In the genomic region with DNA sequence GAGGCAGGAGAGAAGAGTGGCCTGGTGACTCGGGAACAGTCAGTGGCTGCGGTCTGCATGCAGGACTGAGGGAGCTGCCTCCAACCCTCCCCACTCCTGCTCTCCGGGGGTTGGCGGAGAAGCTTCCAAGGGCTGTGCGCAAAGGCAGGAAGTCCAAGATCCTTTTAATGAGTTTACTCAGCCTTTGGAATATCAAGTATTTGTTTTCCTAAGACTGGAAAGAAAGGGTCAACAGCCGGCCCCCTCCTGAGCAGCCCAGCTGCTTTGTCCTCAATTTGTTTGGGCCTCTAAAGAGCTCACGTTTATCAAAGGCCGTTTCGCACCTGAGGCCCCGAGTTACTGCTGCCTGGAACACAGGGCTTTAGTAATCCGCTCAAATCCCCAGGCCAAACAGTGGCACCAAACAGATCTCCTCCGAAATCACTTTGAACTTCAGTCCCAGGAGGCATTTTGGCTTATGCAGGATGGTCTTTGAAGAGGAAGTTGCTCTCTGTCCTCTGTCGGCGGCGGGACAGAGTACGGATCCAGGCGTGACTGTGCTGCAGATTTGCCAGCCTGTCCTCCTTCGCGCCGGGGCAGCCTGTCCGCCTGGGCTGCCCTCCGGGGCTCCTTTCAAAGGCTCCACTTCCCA, we compare ENCODE assay signal across 1 cellular context.
TF ChIP-seq lines count a peak whose summit lies in the region.

No MANE protein-coding gene starts in this region.

TF ChIP-seq in HepG2, 621 proteins besides CTCF, POLR2A, EP300 and RAD21 (continued from another document):
- TF ChIP-seq, protein P1, sequence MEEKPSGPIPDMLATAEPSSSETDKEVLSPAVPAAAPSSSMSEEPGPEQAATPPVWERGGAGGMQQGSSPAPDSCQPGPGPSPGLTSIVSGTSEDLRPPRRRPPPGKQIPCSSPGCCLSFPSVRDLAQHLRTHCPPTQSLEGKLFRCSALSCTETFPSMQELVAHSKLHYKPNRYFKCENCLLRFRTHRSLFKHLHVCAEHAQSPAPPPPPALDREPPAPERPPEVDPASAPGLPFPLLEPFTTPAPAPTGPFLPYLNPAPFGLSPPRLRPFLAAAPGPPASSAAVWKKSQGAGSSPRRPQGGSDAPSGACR (CRISPR knock-in tag; IDR thresholded peaks at IDR 0.05): no peak
- TF ChIP-seq PRMT3 (CRISPR knock-in tag; IDR thresholded peaks at IDR 0.05; ENCODE audit: borderline replicate concordance, low read depth) (no peak), ZNF598 (CRISPR knock-in tag; IDR thresholded peaks at IDR 0.05; ENCODE audit: borderline replicate concordance) (no peak), CREM (IDR thresholded peaks at IDR 0.05) (0 out of 2 replicates have a peak, but pooled peaks have one; percentile 15), CREM (CRISPR knock-in tag; IDR thresholded peaks at IDR 0.05) (no peak)
- TF ChIP-seq, protein P2, sequence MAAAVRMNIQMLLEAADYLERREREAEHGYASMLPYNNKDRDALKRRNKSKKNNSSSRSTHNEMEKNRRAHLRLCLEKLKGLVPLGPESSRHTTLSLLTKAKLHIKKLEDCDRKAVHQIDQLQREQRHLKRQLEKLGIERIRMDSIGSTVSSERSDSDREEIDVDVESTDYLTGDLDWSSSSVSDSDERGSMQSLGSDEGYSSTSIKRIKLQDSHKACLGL (CRISPR knock-in tag; IDR thresholded peaks at IDR 0.05): no peak
- TF ChIP-seq, protein P3, sequence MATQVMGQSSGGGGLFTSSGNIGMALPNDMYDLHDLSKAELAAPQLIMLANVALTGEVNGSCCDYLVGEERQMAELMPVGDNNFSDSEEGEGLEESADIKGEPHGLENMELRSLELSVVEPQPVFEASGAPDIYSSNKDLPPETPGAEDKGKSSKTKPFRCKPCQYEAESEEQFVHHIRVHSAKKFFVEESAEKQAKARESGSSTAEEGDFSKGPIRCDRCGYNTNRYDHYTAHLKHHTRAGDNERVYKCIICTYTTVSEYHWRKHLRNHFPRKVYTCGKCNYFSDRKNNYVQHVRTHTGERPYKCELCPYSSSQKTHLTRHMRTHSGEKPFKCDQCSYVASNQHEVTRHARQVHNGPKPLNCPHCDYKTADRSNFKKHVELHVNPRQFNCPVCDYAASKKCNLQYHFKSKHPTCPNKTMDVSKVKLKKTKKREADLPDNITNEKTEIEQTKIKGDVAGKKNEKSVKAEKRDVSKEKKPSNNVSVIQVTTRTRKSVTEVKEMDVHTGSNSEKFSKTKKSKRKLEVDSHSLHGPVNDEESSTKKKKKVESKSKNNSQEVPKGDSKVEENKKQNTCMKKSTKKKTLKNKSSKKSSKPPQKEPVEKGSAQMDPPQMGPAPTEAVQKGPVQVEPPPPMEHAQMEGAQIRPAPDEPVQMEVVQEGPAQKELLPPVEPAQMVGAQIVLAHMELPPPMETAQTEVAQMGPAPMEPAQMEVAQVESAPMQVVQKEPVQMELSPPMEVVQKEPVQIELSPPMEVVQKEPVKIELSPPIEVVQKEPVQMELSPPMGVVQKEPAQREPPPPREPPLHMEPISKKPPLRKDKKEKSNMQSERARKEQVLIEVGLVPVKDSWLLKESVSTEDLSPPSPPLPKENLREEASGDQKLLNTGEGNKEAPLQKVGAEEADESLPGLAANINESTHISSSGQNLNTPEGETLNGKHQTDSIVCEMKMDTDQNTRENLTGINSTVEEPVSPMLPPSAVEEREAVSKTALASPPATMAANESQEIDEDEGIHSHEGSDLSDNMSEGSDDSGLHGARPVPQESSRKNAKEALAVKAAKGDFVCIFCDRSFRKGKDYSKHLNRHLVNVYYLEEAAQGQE (IDR thresholded peaks at IDR 0.05; ENCODE audit: borderline replicate concordance in 1 of 2, low read depth in 1 of 2, low read length in 2 of 2): no peak
